ENCODE assay signal across 23 cellular contexts in the genomic region with DNA sequence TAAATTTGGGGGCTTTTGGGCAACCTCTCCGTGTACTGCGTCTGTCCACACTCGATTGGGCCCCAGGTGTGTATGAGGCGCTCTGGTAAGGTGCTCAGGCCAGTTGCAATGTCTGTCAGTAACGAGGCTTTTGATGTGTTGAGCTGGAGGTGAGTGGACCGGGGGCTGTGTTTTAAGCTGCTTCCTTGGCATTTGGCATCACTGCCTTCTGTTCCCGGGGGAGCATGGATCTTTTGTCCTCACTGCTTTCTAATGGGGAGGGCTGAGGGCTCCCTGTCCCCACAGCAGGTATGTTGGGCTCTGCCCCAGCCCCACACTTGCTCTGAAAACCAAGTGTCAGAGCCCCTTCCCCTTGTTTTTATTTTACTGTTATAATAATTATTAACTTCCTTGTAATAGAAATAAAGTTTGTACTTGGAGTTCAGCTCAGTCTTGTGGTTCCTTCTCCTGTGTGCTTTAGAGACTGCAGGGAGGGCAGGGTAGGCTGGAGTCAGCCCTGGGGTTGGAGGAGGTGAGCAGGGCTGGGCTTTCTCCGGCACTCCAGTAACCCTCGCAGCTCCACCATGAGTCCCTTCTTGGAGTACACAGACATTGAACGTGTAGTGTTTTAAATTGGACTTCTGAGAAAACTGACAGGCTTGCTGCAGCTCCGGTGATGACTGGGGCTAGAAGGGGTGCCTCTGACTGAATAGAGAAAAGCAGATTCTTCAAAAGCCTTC. TPM values are rescaled to one million over a fixed set of nuclear protein-coding genes. Genes with fewer than 3 reads are reported as not detected.
DNase-seq lines count a peak whose midpoint lies in the region; ATAC-seq and TF ChIP-seq lines count a peak whose summit lies in the region.
"Had no signal": no experiment of that assay in that cellular context is flagged by ENCODE, and none has a peak within 500 bp of the region (broad histone marks: within the 10 kb centered on the region; RNA-seq: fewer than 3 reads in every experiment).

No MANE protein-coding gene starts in this region.

- no TSS peak for BruUV-seq in Panc1 (replicated peaks; lab: Mats Ljungman, UMichigan)

- H3K27ac ChIP-seq in Panc1 (ENCODE audit: low read length) = no peak overlapping the region
- no peak overlapping the region for H3K27ac ChIP-seq in esophagus muscularis mucosa (replicated peaks in 1 of 4)
- H3K27ac ChIP-seq: uterus had no signal

- H3K36me3 Mint-ChIP-seq in activated CD4-positive, alpha-beta memory T cell treated with anti-CD3 and anti-CD28 coated beads, Interleukin-2, amount 10 ng/mL, durations not matched to agents 7 days and 5 days (ENCODE audit: low read depth) = peaks cover 84% of the 10 kb centered on the region
- peaks cover 77% of the 10 kb centered on the region for H3K36me3 Mint-ChIP-seq in activated CD4-positive, alpha-beta memory T cell treated with anti-CD3 and anti-CD28 coated beads for 36 hours
- peaks cover 87% of the 10 kb centered on the region for H3K36me3 Mint-ChIP-seq in stimulated activated effector memory CD8-positive, alpha-beta T cell treated with anti-CD3 and anti-CD28 coated beads, Interleukin-12 subunit alpha, Interleukin-12 subunit beta, amount 100 ng/mL, for 72 hours

- H3K4me1 ChIP-seq in Panc1 (ENCODE audit: control insufficient read depth, insufficient read depth, low read length) (no peaks in the 10 kb centered on the region), esophagus muscularis mucosa (peaks cover 0 to under 1% (median 0%) of the 10 kb centered on the region in 4 donors)
- H3K4me1 ChIP-seq: BE2C, uterus had no signal

- CTCF ChIA-PET in activated CD4-positive, alpha-beta memory T cell treated with anti-CD3 and anti-CD28 coated beads, Interleukin-2, amount 10 ng/mL, durations not matched to agents 7 days and 5 days (lab: Charles Lee) = no interaction called here
- CTCF ChIA-PET in activated CD4-positive, alpha-beta memory T cell treated with anti-CD3 and anti-CD28 coated beads for 36 hours (lab: Charles Lee) = no interaction called here
- CTCF ChIA-PET in Panc1 (lab: Charles Lee) = no interaction called here

- in situ Hi-C loops in Panc1 (cut with HindIII; ENCODE audit: low pct_unique_long_range_greater_than_20kb, low sequenced_read_pairs) = no loop called here

- ATAC-seq in Panc1 (peak; percentile 60; the same call in 1 of the 2 replicates), HG03520 (IDR thresholded peaks at IDR 0.05; ENCODE audit: unreplicated experiment) (no peak)
- ATAC-seq in stimulated activated effector memory CD8-positive, alpha-beta T cell treated with anti-CD3 and anti-CD28 coated beads, Interleukin-12 subunit alpha, Interleukin-12 subunit beta, amount 100 ng/mL, for 72 hours = no peak
- ATAC-seq: naive thymus-derived CD4-positive, alpha-beta T cell had no signal

- no peak for TF ChIP-seq POLR2A in esophagus muscularis mucosa (IDR thresholded peaks at IDR 0.05; ENCODE audit: low read depth)

- POLR2A ChIA-PET in activated CD4-positive, alpha-beta memory T cell treated with anti-CD3 and anti-CD28 coated beads, Interleukin-2, amount 10 ng/mL, durations not matched to agents 7 days and 5 days (lab: Charles Lee) = interaction anchor here (1.2 kb wide), 1 partner anchor 36 kb away, joined by 3 read pairs; no protein-coding TSS in a partner anchor
- POLR2A ChIA-PET in activated CD4-positive, alpha-beta memory T cell treated with anti-CD3 and anti-CD28 coated beads for 36 hours (lab: Charles Lee) = interaction anchor here (1.3 kb wide), 1 partner anchor 10 kb away, joined by 3 read pairs; no protein-coding TSS in a partner anchor
- POLR2A ChIA-PET in Panc1 (lab: Charles Lee) = no interaction called here

- H3K27ac Mint-ChIP-seq in activated CD4-positive, alpha-beta memory T cell treated with anti-CD3 and anti-CD28 coated beads, Interleukin-2, amount 10 ng/mL, durations not matched to agents 7 days and 5 days = peak overlapping the region; percentile 32
- no peak overlapping the region for H3K27ac Mint-ChIP-seq in activated CD4-positive, alpha-beta memory T cell treated with anti-CD3 and anti-CD28 coated beads for 36 hours
- H3K27ac Mint-ChIP-seq in stimulated activated effector memory CD8-positive, alpha-beta T cell treated with anti-CD3 and anti-CD28 coated beads, Interleukin-12 subunit alpha, Interleukin-12 subunit beta, amount 100 ng/mL, for 72 hours = peak overlapping the region; percentile 87

- H3K9me3 ChIP-seq in Panc1 (ENCODE audit: control insufficient read depth, insufficient read depth, low read depth, low read length) = no peaks in the 10 kb centered on the region
- no peaks in the 10 kb centered on the region for H3K9me3 ChIP-seq in esophagus muscularis mucosa
- H3K9me3 ChIP-seq: BE2C, uterus had no signal

- H3K4me3 ChIP-seq in Panc1 (ENCODE audit: low read depth in 2 of 2, low read length in 2 of 2) = no peak overlapping the region
- no peak overlapping the region for H3K4me3 ChIP-seq in esophagus muscularis mucosa
- H3K4me3 ChIP-seq: smooth muscle cell, uterus had no signal

- TF ChIP-seq CTCF in Panc1 (IDR thresholded peaks at IDR 0.05) (no peak), esophagus muscularis mucosa (IDR thresholded peaks at IDR 0.05) (no peak)

- no peaks in the 10 kb centered on the region for H3K27me3 Mint-ChIP-seq in activated CD4-positive, alpha-beta memory T cell treated with anti-CD3 and anti-CD28 coated beads, Interleukin-2, amount 10 ng/mL, durations not matched to agents 7 days and 5 days
- H3K27me3 Mint-ChIP-seq in activated CD4-positive, alpha-beta memory T cell treated with anti-CD3 and anti-CD28 coated beads for 36 hours = no peaks in the 10 kb centered on the region
- H3K27me3 Mint-ChIP-seq: naive thymus-derived CD4-positive, alpha-beta T cell had no signal

- peaks cover 2% of the 10 kb centered on the region; the same call in 1 of the 2 replicates for H3K36me3 ChIP-seq in Panc1 (ENCODE audit: control insufficient read depth, insufficient read depth, low read length)
- peaks cover 45 to 80% (median 66%) of the 10 kb centered on the region in 4 donors for H3K36me3 ChIP-seq in esophagus muscularis mucosa
- H3K36me3 ChIP-seq: uterus had no signal

- intact Hi-C loops in activated CD4-positive, alpha-beta memory T cell treated with anti-CD3 and anti-CD28 coated beads for 36 hours (cut with micrococcal nuclease) = no loop called here
- intact Hi-C loops in Panc1 (cut with micrococcal nuclease; ENCODE audit: unreplicated experiment) = no loop called here
- intact Hi-C loops in esophagus muscularis mucosa (cut with DNase I) = no loop called here

- no peak for DNase-seq in activated CD4-positive, alpha-beta memory T cell treated with anti-CD3 and anti-CD28 coated beads, Interleukin-2, amount 10 ng/mL, durations not matched to agents 7 days and 5 days
- DNase-seq in activated CD4-positive, alpha-beta memory T cell treated with anti-CD3 and anti-CD28 coated beads for 36 hours = no peak
- DNase-seq in Panc1 (ENCODE audit: low read depth, low spot score) = no peak
- DNase-seq in esophagus muscularis mucosa (ENCODE audit: extremely low spot score) = peak; percentile 68
- DNase-seq in stimulated activated effector memory CD8-positive, alpha-beta T cell treated with anti-CD3 and anti-CD28 coated beads, Interleukin-12 subunit alpha, Interleukin-12 subunit beta, amount 100 ng/mL, for 72 hours (ENCODE audit: low spot score in 2 of 2) = no peak
- DNase-seq in activated CD4-positive, alpha-beta T cell treated with anti-CD3 and anti-CD28 coated beads, Interleukin-2, amount 50 U/mL, for 1 hour = no peak
- no peak for DNase-seq in NCI-H1436 treated with DMSO at 0.1 percent for 48 hours (lab: John Stamatoyannopoulos, UW)
- DNase-seq: activated CD4-positive, alpha-beta T cell treated with anti-CD3 and anti-CD28 coated beads for 4 hours; activated CD8-positive, alpha-beta memory T cell treated with anti-CD3 and anti-CD28 coated beads, Interleukin-2, amount 50 U/mL, for 4 hours; activated gamma-delta T cell; amygdala; BE2C; Calu3; central memory CD4-positive, alpha-beta T cell; effector CD8-positive, alpha-beta T cell; mesendoderm; naive thymus-derived CD4-positive, alpha-beta T cell; NCI-H1105 treated with DMSO at 0.1 percent for 48 hours; NCI-H524 treated with DMSO at 0.1 percent for 48 hours; stimulated activated CD4-positive, alpha-beta T cell treated with anti-CD3 and anti-CD28 coated beads, Interleukin-4, amount 100 ng/mL, for 24 hours; uterus had no signal

- TF ChIP-seq EP300 in esophagus muscularis mucosa (IDR thresholded peaks at IDR 0.05) = no peak

- peaks cover 22% of the 10 kb centered on the region for H3K4me1 Mint-ChIP-seq in activated CD4-positive, alpha-beta memory T cell treated with anti-CD3 and anti-CD28 coated beads, Interleukin-2, amount 10 ng/mL, durations not matched to agents 7 days and 5 days
- H3K4me1 Mint-ChIP-seq in activated CD4-positive, alpha-beta memory T cell treated with anti-CD3 and anti-CD28 coated beads for 36 hours (ENCODE audit: low read depth) = peaks cover 12% of the 10 kb centered on the region
- peaks cover 23% of the 10 kb centered on the region for H3K4me1 Mint-ChIP-seq in stimulated activated effector memory CD8-positive, alpha-beta T cell treated with anti-CD3 and anti-CD28 coated beads, Interleukin-12 subunit alpha, Interleukin-12 subunit beta, amount 100 ng/mL, for 72 hours

- H3K27me3 ChIP-seq in Panc1 (ENCODE audit: control insufficient read depth, insufficient read depth, low read length) = no peaks in the 10 kb centered on the region
- no peaks in the 10 kb centered on the region for H3K27me3 ChIP-seq in esophagus muscularis mucosa
- H3K27me3 ChIP-seq: BE2C, uterus had no signal

- H3K9me3 Mint-ChIP-seq in activated CD4-positive, alpha-beta memory T cell treated with anti-CD3 and anti-CD28 coated beads, Interleukin-2, amount 10 ng/mL, durations not matched to agents 7 days and 5 days = peaks cover 12% of the 10 kb centered on the region
- H3K9me3 Mint-ChIP-seq in activated CD4-positive, alpha-beta memory T cell treated with anti-CD3 and anti-CD28 coated beads for 36 hours = peaks cover 33% of the 10 kb centered on the region
- peaks cover 21% of the 10 kb centered on the region for H3K9me3 Mint-ChIP-seq in stimulated activated effector memory CD8-positive, alpha-beta T cell treated with anti-CD3 and anti-CD28 coated beads, Interleukin-12 subunit alpha, Interleukin-12 subunit beta, amount 100 ng/mL, for 72 hours

- 85% methylated on average over 7 of the region's 11 CpGs for WGBS in esophagus muscularis mucosa

- no peak overlapping the region for H3K4me3 Mint-ChIP-seq in activated CD4-positive, alpha-beta memory T cell treated with anti-CD3 and anti-CD28 coated beads, Interleukin-2, amount 10 ng/mL, durations not matched to agents 7 days and 5 days
- no peak overlapping the region for H3K4me3 Mint-ChIP-seq in activated CD4-positive, alpha-beta memory T cell treated with anti-CD3 and anti-CD28 coated beads for 36 hours
- no peak overlapping the region for H3K4me3 Mint-ChIP-seq in stimulated activated effector memory CD8-positive, alpha-beta T cell treated with anti-CD3 and anti-CD28 coated beads, Interleukin-12 subunit alpha, Interleukin-12 subunit beta, amount 100 ng/mL, for 72 hours
- H3K4me3 Mint-ChIP-seq: naive thymus-derived CD4-positive, alpha-beta T cell had no signal

RNA-seq across cellular contexts. Expression of gene TRAFD1, which starts 28.0 kb away (rescaled TPM):
- 10 to 100 TPM; 74.8 to 75.5 TPM for total RNA-seq in activated CD4-positive, alpha-beta memory T cell treated with anti-CD3 and anti-CD28 coated beads, Interleukin-2, amount 10 ng/mL, durations not matched to agents 7 days and 5 days
- 10 to 100 TPM; 56.4 to 61.8 TPM for total RNA-seq in activated CD4-positive, alpha-beta memory T cell treated with anti-CD3 and anti-CD28 coated beads for 36 hours
- total RNA-seq in Panc1 (2021; ENCODE audit: unreplicated experiment) (32.9 TPM), esophagus muscularis mucosa (10 to 100 TPM; 27.2 to 37.4 (median 30.6) TPM)
- polyA plus RNA-seq in Panc1 (2012; ENCODE audit: insufficient read length) = 21.2 TPM

RNA-seq across cellular contexts. Expression of gene NAA25, which starts 44.8 kb away (rescaled TPM):
- total RNA-seq in activated CD4-positive, alpha-beta memory T cell treated with anti-CD3 and anti-CD28 coated beads, Interleukin-2, amount 10 ng/mL, durations not matched to agents 7 days and 5 days = 10 to 100 TPM; 24.2 to 25.0 TPM
- 10 to 100 TPM; 41.7 to 43.3 TPM for total RNA-seq in activated CD4-positive, alpha-beta memory T cell treated with anti-CD3 and anti-CD28 coated beads for 36 hours
- total RNA-seq in Panc1 (2021; ENCODE audit: unreplicated experiment) (32.2 TPM), esophagus muscularis mucosa (10 to 100 TPM; 11.9 to 18.7 (median 13.2) TPM)
- polyA plus RNA-seq in Panc1 (2012; ENCODE audit: insufficient read length) = 9.4 TPM
